In the genomic region with DNA sequence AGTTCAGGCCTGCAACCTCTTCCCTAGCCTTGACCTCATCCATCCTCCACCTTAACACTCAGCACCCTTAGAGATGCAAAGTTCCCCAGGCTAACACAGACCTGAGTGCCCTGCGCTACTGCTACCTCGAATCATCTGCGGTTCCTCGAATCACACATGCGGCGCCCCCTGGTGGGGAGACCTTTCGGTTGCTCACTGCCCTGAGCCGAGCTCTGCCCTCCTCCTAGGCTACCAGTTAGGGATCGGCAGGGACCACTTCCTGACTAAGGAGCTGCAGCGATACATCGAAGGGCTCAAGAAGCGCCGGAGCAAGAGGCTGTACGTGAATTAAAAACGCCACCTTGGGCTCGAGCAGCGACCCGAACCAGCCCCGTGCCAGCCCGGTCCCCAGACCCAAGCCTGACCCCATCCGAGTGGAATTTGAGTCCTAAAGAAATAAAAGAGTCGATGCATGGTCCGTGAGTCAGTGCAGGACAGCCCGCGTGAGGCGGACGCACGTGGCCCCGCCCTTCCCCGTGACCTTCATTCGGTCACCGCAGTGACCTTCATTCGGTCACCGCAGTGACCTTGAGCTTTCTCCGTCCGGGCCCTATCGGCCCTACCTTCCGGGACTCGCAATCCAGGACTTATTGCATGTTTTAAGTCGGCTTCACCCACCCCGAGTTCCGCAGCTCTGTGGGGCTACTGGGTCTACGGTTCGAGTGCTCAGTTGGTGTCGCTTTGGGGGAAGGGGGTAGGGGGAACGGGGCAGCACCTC, we compare ENCODE assay signal across 1 cellular context.
TF ChIP-seq lines count a peak whose summit lies in the region.

No MANE protein-coding gene starts in this region.

TF ChIP-seq in GM12878, 131 proteins besides CTCF, POLR2A, EP300 and RAD21 (continues in another document):
- TF ChIP-seq ZNF274 (IDR thresholded peaks at IDR 0.05; ENCODE audit: insufficient read depth, insufficient read length) (no peak), RFX5 (IDR thresholded peaks at IDR 0.05; ENCODE audit: low read depth, low read length) (no peak), JUND (IDR thresholded peaks at IDR 0.05; ENCODE audit: low read depth, low read length) (no peak), BACH1 (IDR thresholded peaks at IDR 0.05; ENCODE audit: borderline replicate concordance) (peak; percentile 69; the same call in 1 of the 2 replicates), HDGF (IDR thresholded peaks at IDR 0.05) (no peak; the same call in 1 of the 2 replicates), BMI1 (IDR thresholded peaks at IDR 0.05; ENCODE audit: borderline replicate concordance) (no peak), PAX8 (IDR thresholded peaks at IDR 0.05) (no peak), CHD1 (IDR thresholded peaks at IDR 0.05; ENCODE audit: low read depth, low read length) (0 out of 2 replicates have a peak, but pooled peaks have one; percentile 46), FOXM1 (IDR thresholded peaks at IDR 0.05; ENCODE audit: low read depth, low read length) (no peak), SMAD1 (IDR thresholded peaks at IDR 0.05; ENCODE audit: low read depth, partially characterized antibody) (no peak), EGR1 (IDR thresholded peaks at IDR 0.05; ENCODE audit: borderline replicate concordance in 1 of 2, low read depth in 2 of 2, low read length in 2 of 2) (no peak), NFXL1 (IDR thresholded peaks at IDR 0.05; ENCODE audit: borderline replicate concordance) (no peak), TBL1XR1 (IDR thresholded peaks at IDR 0.05; ENCODE audit: low read depth, low read length) (no peak), CHD2 (IDR thresholded peaks at IDR 0.05; ENCODE audit: borderline replicate concordance, low read depth, low read length) (0 out of 2 replicates have a peak, but pooled peaks have one; percentile 37), LARP7 (IDR thresholded peaks at IDR 0.05) (peak; percentile 88), POU2F2 (IDR thresholded peaks at IDR 0.05; ENCODE audit: borderline replicate concordance, low read depth, low read length) (0 out of 3 replicates have a peak, but pooled peaks have one; percentile 9), SMAD5 (IDR thresholded peaks at IDR 0.05; ENCODE audit: low read depth) (no peak), NR2C1 (IDR thresholded peaks at IDR 0.05) (peak; percentile 78), CEBPB (IDR thresholded peaks at IDR 0.05; ENCODE audit: borderline replicate concordance in 1 of 2, low read depth in 2 of 2, low read length in 2 of 2) (no peak), TARDBP (IDR thresholded peaks at IDR 0.05; ENCODE audit: borderline replicate concordance) (0 out of 2 replicates have a peak, but pooled peaks have one; percentile 25), TCF12 (IDR thresholded peaks at IDR 0.05; ENCODE audit: low read depth, low read length) (no peak), CBFB (IDR thresholded peaks at IDR 0.05; ENCODE audit: low read depth) (no peak), PAX5 (IDR thresholded peaks at IDR 0.05; ENCODE audit: borderline replicate concordance, low read depth, low read length) (0 out of 2 replicates have a peak, but pooled peaks have one; percentile 31), MEF2A (IDR thresholded peaks at IDR 0.05; ENCODE audit: insufficient read depth, low read depth, low read length) (no peak), CREB1 (IDR thresholded peaks at IDR 0.05; ENCODE audit: low read depth) (0 out of 2 replicates have a peak, but pooled peaks have one; percentile 32), NR2C2 (IDR thresholded peaks at IDR 0.05; ENCODE audit: borderline replicate concordance, control insufficient read depth, insufficient read length, low read depth) (no peak), SIN3A (IDR thresholded peaks at IDR 0.05; ENCODE audit: low read depth, low read length) (peak; percentile 75; the same call in 1 of the 2 replicates), SMC3 (IDR thresholded peaks at IDR 0.05; ENCODE audit: borderline replicate concordance, low read length) (peak; percentile 64), SPI1 (IDR thresholded peaks at IDR 0.05; ENCODE audit: borderline replicate concordance, insufficient read depth, low read depth, low read length) (peak; percentile 33; the same call in 1 of the 2 replicates), DPF2 (IDR thresholded peaks at IDR 0.05) (peak; percentile 61; the same call in 1 of the 2 replicates), ZSCAN29 (IDR thresholded peaks at IDR 0.05) (no peak), PML (IDR thresholded peaks at IDR 0.05; ENCODE audit: low read length) (no peak; the same call in 1 of the 2 replicates), SRF (IDR thresholded peaks at IDR 0.05; ENCODE audit: low read depth in 2 of 2, low read length in 2 of 2) (no peak)
- TF ChIP-seq, protein P1, sequence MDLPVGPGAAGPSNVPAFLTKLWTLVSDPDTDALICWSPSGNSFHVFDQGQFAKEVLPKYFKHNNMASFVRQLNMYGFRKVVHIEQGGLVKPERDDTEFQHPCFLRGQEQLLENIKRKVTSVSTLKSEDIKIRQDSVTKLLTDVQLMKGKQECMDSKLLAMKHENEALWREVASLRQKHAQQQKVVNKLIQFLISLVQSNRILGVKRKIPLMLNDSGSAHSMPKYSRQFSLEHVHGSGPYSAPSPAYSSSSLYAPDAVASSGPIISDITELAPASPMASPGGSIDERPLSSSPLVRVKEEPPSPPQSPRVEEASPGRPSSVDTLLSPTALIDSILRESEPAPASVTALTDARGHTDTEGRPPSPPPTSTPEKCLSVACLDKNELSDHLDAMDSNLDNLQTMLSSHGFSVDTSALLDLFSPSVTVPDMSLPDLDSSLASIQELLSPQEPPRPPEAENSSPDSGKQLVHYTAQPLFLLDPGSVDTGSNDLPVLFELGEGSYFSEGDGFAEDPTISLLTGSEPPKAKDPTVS (IDR thresholded peaks at IDR 0.05; ENCODE audit: low read depth, low read length), result no peak
- TF ChIP-seq, protein P2, sequence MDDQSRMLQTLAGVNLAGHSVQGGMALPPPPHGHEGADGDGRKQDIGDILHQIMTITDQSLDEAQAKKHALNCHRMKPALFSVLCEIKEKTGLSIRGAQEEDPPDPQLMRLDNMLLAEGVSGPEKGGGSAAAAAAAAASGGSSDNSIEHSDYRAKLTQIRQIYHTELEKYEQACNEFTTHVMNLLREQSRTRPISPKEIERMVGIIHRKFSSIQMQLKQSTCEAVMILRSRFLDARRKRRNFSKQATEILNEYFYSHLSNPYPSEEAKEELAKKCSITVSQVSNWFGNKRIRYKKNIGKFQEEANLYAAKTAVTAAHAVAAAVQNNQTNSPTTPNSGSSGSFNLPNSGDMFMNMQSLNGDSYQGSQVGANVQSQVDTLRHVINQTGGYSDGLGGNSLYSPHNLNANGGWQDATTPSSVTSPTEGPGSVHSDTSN (IDR thresholded peaks at IDR 0.05; ENCODE audit: insufficient replicate concordance, low read depth, low read length), result no peak
- TF ChIP-seq, protein P3, sequence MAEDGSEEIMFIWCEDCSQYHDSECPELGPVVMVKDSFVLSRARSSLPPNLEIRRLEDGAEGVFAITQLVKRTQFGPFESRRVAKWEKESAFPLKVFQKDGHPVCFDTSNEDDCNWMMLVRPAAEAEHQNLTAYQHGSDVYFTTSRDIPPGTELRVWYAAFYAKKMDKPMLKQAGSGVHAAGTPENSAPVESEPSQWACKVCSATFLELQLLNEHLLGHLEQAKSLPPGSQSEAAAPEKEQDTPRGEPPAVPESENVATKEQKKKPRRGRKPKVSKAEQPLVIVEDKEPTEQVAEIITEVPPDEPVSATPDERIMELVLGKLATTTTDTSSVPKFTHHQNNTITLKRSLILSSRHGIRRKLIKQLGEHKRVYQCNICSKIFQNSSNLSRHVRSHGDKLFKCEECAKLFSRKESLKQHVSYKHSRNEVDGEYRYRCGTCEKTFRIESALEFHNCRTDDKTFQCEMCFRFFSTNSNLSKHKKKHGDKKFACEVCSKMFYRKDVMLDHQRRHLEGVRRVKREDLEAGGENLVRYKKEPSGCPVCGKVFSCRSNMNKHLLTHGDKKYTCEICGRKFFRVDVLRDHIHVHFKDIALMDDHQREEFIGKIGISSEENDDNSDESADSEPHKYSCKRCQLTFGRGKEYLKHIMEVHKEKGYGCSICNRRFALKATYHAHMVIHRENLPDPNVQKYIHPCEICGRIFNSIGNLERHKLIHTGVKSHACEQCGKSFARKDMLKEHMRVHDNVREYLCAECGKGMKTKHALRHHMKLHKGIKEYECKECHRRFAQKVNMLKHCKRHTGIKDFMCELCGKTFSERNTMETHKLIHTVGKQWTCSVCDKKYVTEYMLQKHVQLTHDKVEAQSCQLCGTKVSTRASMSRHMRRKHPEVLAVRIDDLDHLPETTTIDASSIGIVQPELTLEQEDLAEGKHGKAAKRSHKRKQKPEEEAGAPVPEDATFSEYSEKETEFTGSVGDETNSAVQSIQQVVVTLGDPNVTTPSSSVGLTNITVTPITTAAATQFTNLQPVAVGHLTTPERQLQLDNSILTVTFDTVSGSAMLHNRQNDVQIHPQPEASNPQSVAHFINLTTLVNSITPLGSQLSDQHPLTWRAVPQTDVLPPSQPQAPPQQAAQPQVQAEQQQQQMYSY (CRISPR knock-in tag; IDR thresholded peaks at IDR 0.05), result no peak
- TF ChIP-seq, protein P4, sequence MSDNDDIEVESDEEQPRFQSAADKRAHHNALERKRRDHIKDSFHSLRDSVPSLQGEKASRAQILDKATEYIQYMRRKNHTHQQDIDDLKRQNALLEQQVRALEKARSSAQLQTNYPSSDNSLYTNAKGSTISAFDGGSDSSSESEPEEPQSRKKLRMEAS (IDR thresholded peaks at IDR 0.05; ENCODE audit: low read depth, low read length), result peak; percentile 85
- TF ChIP-seq, protein P5, sequence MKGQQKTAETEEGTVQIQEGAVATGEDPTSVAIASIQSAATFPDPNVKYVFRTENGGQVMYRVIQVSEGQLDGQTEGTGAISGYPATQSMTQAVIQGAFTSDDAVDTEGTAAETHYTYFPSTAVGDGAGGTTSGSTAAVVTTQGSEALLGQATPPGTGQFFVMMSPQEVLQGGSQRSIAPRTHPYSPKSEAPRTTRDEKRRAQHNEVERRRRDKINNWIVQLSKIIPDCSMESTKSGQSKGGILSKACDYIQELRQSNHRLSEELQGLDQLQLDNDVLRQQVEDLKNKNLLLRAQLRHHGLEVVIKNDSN (IDR thresholded peaks at IDR 0.05; ENCODE audit: borderline replicate concordance, extremely low read length, insufficient read depth, low read depth, low read length), result peak; percentile 46
- TF ChIP-seq, protein P6, sequence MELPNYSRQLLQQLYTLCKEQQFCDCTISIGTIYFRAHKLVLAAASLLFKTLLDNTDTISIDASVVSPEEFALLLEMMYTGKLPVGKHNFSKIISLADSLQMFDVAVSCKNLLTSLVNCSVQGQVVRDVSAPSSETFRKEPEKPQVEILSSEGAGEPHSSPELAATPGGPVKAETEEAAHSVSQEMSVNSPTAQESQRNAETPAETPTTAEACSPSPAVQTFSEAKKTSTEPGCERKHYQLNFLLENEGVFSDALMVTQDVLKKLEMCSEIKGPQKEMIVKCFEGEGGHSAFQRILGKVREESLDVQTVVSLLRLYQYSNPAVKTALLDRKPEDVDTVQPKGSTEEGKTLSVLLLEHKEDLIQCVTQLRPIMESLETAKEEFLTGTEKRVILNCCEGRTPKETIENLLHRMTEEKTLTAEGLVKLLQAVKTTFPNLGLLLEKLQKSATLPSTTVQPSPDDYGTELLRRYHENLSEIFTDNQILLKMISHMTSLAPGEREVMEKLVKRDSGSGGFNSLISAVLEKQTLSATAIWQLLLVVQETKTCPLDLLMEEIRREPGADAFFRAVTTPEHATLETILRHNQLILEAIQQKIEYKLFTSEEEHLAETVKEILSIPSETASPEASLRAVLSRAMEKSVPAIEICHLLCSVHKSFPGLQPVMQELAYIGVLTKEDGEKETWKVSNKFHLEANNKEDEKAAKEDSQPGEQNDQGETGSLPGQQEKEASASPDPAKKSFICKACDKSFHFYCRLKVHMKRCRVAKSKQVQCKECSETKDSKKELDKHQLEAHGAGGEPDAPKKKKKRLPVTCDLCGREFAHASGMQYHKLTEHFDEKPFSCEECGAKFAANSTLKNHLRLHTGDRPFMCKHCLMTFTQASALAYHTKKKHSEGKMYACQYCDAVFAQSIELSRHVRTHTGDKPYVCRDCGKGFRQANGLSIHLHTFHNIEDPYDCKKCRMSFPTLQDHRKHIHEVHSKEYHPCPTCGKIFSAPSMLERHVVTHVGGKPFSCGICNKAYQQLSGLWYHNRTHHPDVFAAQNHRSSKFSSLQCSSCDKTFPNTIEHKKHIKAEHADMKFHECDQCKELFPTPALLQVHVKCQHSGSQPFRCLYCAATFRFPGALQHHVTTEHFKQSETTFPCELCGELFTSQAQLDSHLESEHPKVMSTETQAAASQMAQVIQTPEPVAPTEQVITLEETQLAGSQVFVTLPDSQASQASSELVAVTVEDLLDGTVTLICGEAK (IDR thresholded peaks at IDR 0.05; ENCODE audit: borderline replicate concordance), result peak; percentile 43; the same call in 1 of the 2 replicates
- TF ChIP-seq, protein P7, sequence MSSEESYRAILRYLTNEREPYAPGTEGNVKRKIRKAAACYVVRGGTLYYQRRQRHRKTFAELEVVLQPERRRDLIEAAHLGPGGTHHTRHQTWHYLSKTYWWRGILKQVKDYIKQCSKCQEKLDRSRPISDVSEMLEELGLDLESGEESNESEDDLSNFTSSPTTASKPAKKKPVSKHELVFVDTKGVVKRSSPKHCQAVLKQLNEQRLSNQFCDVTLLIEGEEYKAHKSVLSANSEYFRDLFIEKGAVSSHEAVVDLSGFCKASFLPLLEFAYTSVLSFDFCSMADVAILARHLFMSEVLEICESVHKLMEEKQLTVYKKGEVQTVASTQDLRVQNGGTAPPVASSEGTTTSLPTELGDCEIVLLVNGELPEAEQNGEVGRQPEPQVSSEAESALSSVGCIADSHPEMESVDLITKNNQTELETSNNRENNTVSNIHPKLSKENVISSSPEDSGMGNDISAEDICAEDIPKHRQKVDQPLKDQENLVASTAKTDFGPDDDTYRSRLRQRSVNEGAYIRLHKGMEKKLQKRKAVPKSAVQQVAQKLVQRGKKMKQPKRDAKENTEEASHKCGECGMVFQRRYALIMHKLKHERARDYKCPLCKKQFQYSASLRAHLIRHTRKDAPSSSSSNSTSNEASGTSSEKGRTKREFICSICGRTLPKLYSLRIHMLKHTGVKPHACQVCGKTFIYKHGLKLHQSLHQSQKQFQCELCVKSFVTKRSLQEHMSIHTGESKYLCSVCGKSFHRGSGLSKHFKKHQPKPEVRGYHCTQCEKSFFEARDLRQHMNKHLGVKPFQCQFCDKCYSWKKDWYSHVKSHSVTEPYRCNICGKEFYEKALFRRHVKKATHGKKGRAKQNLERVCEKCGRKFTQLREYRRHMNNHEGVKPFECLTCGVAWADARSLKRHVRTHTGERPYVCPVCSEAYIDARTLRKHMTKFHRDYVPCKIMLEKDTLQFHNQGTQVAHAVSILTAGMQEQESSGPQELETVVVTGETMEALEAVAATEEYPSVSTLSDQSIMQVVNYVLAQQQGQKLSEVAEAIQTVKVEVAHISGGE (CRISPR knock-in tag; IDR thresholded peaks at IDR 0.05), result no peak
- TF ChIP-seq, protein P8, sequence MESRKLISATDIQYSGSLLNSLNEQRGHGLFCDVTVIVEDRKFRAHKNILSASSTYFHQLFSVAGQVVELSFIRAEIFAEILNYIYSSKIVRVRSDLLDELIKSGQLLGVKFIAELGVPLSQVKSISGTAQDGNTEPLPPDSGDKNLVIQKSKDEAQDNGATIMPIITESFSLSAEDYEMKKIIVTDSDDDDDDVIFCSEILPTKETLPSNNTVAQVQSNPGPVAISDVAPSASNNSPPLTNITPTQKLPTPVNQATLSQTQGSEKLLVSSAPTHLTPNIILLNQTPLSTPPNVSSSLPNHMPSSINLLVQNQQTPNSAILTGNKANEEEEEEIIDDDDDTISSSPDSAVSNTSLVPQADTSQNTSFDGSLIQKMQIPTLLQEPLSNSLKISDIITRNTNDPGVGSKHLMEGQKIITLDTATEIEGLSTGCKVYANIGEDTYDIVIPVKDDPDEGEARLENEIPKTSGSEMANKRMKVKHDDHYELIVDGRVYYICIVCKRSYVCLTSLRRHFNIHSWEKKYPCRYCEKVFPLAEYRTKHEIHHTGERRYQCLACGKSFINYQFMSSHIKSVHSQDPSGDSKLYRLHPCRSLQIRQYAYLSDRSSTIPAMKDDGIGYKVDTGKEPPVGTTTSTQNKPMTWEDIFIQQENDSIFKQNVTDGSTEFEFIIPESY (IDR thresholded peaks at IDR 0.05), result no peak
